In genomic region chrX:109270580-109271484, GRCh38 we compare ENCODE assay signal across 9 cellular contexts.
A peak's percentile ranks its signal among the peaks of the same experiment; 100 is the strongest.
DNase-seq lines count a peak whose midpoint lies in the region; ATAC-seq lines count a peak whose summit lies in the region.
"Had no signal": no experiment of that assay in that cellular context is flagged by ENCODE, and none has a peak within 500 bp of the region (broad histone marks: within the 10 kb centered on the region; RNA-seq: fewer than 3 reads in every experiment).

No MANE protein-coding gene starts in this region.

- H3K4me1 Mint-ChIP-seq in activated CD4-positive, alpha-beta memory T cell treated with anti-CD3 and anti-CD28 coated beads, Interleukin-2, amount 10 ng/mL, durations not matched to agents 7 days and 5 days, result no peaks in the 10 kb centered on the region

- no peaks in the 10 kb centered on the region for H3K36me3 Mint-ChIP-seq in activated CD4-positive, alpha-beta memory T cell treated with anti-CD3 and anti-CD28 coated beads, Interleukin-2, amount 10 ng/mL, durations not matched to agents 7 days and 5 days (ENCODE audit: low read depth)
- H3K36me3 Mint-ChIP-seq: activated naive CD8-positive, alpha-beta T cell had no signal

- H3K27me3 Mint-ChIP-seq in activated CD4-positive, alpha-beta memory T cell treated with anti-CD3 and anti-CD28 coated beads, Interleukin-2, amount 10 ng/mL, durations not matched to agents 7 days and 5 days, result no peaks in the 10 kb centered on the region
- H3K27me3 Mint-ChIP-seq: activated naive CD8-positive, alpha-beta T cell had no signal

- CTCF ChIA-PET in activated CD4-positive, alpha-beta memory T cell treated with anti-CD3 and anti-CD28 coated beads, Interleukin-2, amount 10 ng/mL, durations not matched to agents 7 days and 5 days (lab: Charles Lee), result no interaction called here

- no peaks in the 10 kb centered on the region for H3K9me3 Mint-ChIP-seq in activated CD4-positive, alpha-beta memory T cell treated with anti-CD3 and anti-CD28 coated beads, Interleukin-2, amount 10 ng/mL, durations not matched to agents 7 days and 5 days

- POLR2A ChIA-PET in activated CD4-positive, alpha-beta memory T cell treated with anti-CD3 and anti-CD28 coated beads, Interleukin-2, amount 10 ng/mL, durations not matched to agents 7 days and 5 days (lab: Charles Lee), result no interaction called here

- H3K27ac Mint-ChIP-seq in activated CD4-positive, alpha-beta memory T cell treated with anti-CD3 and anti-CD28 coated beads, Interleukin-2, amount 10 ng/mL, durations not matched to agents 7 days and 5 days, result no peak overlapping the region
- H3K27ac Mint-ChIP-seq: activated naive CD8-positive, alpha-beta T cell had no signal

- H3K4me3 Mint-ChIP-seq in activated CD4-positive, alpha-beta memory T cell treated with anti-CD3 and anti-CD28 coated beads, Interleukin-2, amount 10 ng/mL, durations not matched to agents 7 days and 5 days, result no peak overlapping the region
- H3K4me3 Mint-ChIP-seq: activated naive CD8-positive, alpha-beta T cell had no signal

- peak; percentile 90 for ATAC-seq in GM19463 (IDR thresholded peaks at IDR 0.05; ENCODE audit: unreplicated experiment)
- peak; percentile 96 for ATAC-seq in HG03432 (IDR thresholded peaks at IDR 0.05; ENCODE audit: unreplicated experiment)
- ATAC-seq in stimulated activated naive CD8-positive, alpha-beta T cell treated with anti-CD3 and anti-CD28 coated beads, Interleukin-15, Interleukin-2, amounts not matched to agents 100 U/mL and 50 U/mL, for 24 hours, result peak; percentile 88

- DNase-seq in ELR (ENCODE audit: low read depth) (peak; percentile 8), NCI-H345 (lab: John Stamatoyannopoulos, UW) (no peak), epidermal melanocyte (ENCODE audit: insufficient read length, low spot score) (no peak)
- peak; percentile 15 for DNase-seq in activated CD4-positive, alpha-beta memory T cell treated with anti-CD3 and anti-CD28 coated beads, Interleukin-2, amount 10 ng/mL, durations not matched to agents 7 days and 5 days
- peak; percentile 31 for DNase-seq in stimulated activated naive CD8-positive, alpha-beta T cell treated with anti-CD3 and anti-CD28 coated beads, Interleukin-15, Interleukin-2, amounts not matched to agents 100 U/mL and 50 U/mL, for 24 hours
- no peak for DNase-seq in effector CD8-positive, alpha-beta T cell (lab: John Stamatoyannopoulos, UW)

Comparison
In these comparisons a context has a peak if more than half of its experiments do, and no peak if none do; other contexts are left out.
1. DNase-seq: peak in ELR (single experiment), activated CD4-positive, alpha-beta memory T cell treated with anti-CD3 and anti-CD28 coated beads, Interleukin-2, amount 10 ng/mL, durations not matched to agents 7 days and 5 days (single experiment) and stimulated activated naive CD8-positive, alpha-beta T cell treated with anti-CD3 and anti-CD28 coated beads, Interleukin-15, Interleukin-2, amounts not matched to agents 100 U/mL and 50 U/mL, for 24 hours (single experiment); none in NCI-H345 (single experiment), effector CD8-positive, alpha-beta T cell (single experiment) and epidermal melanocyte (single experiment).
2. Peak in every context shown above with its lines, with median percentiles within 50 percentile points of each other: ATAC-seq.